In the genomic region with DNA sequence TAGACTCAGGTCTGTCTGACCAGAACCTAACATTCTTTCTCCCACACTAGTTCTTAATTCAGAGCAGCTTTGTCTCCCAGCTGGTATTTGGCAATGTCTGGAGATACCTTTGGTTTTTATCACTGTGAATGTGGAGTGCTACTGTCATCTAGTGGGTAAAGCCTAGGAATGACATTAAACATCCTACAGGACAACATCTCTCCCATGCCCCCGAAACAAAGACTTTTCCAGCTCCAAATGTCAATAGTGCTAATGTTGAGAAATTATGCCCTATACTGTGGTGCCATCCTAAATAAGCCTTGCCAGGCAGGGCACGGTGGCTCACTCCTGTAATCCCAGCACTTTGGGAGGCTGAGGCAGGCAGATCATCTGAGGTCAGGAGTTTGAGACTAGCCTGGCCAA, we compare ENCODE assay signal across 11 cellular contexts. TPM values are rescaled to one million over a fixed set of nuclear protein-coding genes. Genes with fewer than 3 reads are reported as not detected.
DNase-seq lines count a peak whose midpoint lies in the region; ATAC-seq and TF ChIP-seq lines count a peak whose summit lies in the region.
"Had no signal": no experiment of that assay in that cellular context is flagged by ENCODE, and none has a peak within 500 bp of the region (broad histone marks: within the 10 kb centered on the region; RNA-seq: fewer than 3 reads in every experiment).

No MANE protein-coding gene starts in this region.

- no peak overlapping the region for H3K27ac Mint-ChIP-seq in activated CD4-positive, alpha-beta T cell treated with anti-CD3 and anti-CD28 coated beads, Interleukin-2, amount 10 ng/mL, durations not matched to agents 7 days and 5 days
- H3K27ac Mint-ChIP-seq: activated naive CD4-positive, alpha-beta T cell treated with anti-CD3 and anti-CD28 coated beads, Interleukin-2, amount 50 U/mL, for 24 hours; B cell had no signal

- ATAC-seq in HG02588 (IDR thresholded peaks at IDR 0.05; ENCODE audit: unreplicated experiment) (no peak), GM19328 (IDR thresholded peaks at IDR 0.05; ENCODE audit: unreplicated experiment) (no peak)

- H3K27ac ChIP-seq in suprapubic skin = no peak overlapping the region

- CTCF ChIA-PET in activated CD4-positive, alpha-beta T cell treated with anti-CD3 and anti-CD28 coated beads, Interleukin-2, amount 10 ng/mL, durations not matched to agents 7 days and 5 days (lab: Charles Lee) = interaction anchor here (0.5 to 1.0 kb wide), 2 partner anchors 131 to 139 kb away, joined by 3 read pairs; no protein-coding TSS in a partner anchor

- peaks cover 23% of the 10 kb centered on the region for H3K4me1 ChIP-seq in suprapubic skin

- H3K4me3 ChIP-seq in fibroblast of pulmonary artery (replicated peaks; ENCODE audit: low read depth, low read length) = no peak overlapping the region
- H3K4me3 ChIP-seq in suprapubic skin = no peak overlapping the region

- no peak for TF ChIP-seq EP300 in suprapubic skin (IDR thresholded peaks at IDR 0.05)

- H3K27me3 Mint-ChIP-seq in activated CD4-positive, alpha-beta T cell treated with anti-CD3 and anti-CD28 coated beads, Interleukin-2, amount 10 ng/mL, durations not matched to agents 7 days and 5 days = no peaks in the 10 kb centered on the region
- H3K27me3 Mint-ChIP-seq: activated naive CD4-positive, alpha-beta T cell treated with anti-CD3 and anti-CD28 coated beads, Interleukin-2, amount 50 U/mL, for 24 hours had no signal

- TF ChIP-seq POLR2A in suprapubic skin (IDR thresholded peaks at IDR 0.05) = no peak

- no peaks in the 10 kb centered on the region for H3K27me3 ChIP-seq in suprapubic skin

- 76% methylated on average over 2 of the region's 2 CpGs for WGBS in suprapubic skin

- H3K4me1 Mint-ChIP-seq in activated CD4-positive, alpha-beta T cell treated with anti-CD3 and anti-CD28 coated beads, Interleukin-2, amount 10 ng/mL, durations not matched to agents 7 days and 5 days = peaks cover 17% of the 10 kb centered on the region

- peaks cover 2% of the 10 kb centered on the region for H3K36me3 Mint-ChIP-seq in activated CD4-positive, alpha-beta T cell treated with anti-CD3 and anti-CD28 coated beads, Interleukin-2, amount 10 ng/mL, durations not matched to agents 7 days and 5 days (ENCODE audit: low read depth)
- H3K36me3 Mint-ChIP-seq: activated naive CD4-positive, alpha-beta T cell treated with anti-CD3 and anti-CD28 coated beads, Interleukin-2, amount 50 U/mL, for 24 hours had no signal

- no peak overlapping the region for H3K4me3 Mint-ChIP-seq in activated CD4-positive, alpha-beta T cell treated with anti-CD3 and anti-CD28 coated beads, Interleukin-2, amount 10 ng/mL, durations not matched to agents 7 days and 5 days
- H3K4me3 Mint-ChIP-seq: activated naive CD4-positive, alpha-beta T cell treated with anti-CD3 and anti-CD28 coated beads, Interleukin-2, amount 50 U/mL, for 24 hours; B cell had no signal

- POLR2A ChIA-PET in activated CD4-positive, alpha-beta T cell treated with anti-CD3 and anti-CD28 coated beads, Interleukin-2, amount 10 ng/mL, durations not matched to agents 7 days and 5 days (lab: Charles Lee) = no interaction called here

- no peaks in the 10 kb centered on the region for H3K36me3 ChIP-seq in suprapubic skin

- no peaks in the 10 kb centered on the region for H3K9me3 ChIP-seq in suprapubic skin

- peak; percentile 58 for TF ChIP-seq CTCF in fibroblast of pulmonary artery (IDR thresholded peaks at IDR 0.05; ENCODE audit: low read length, missing control alignments)
- peak; percentile 5 to 20 for TF ChIP-seq CTCF in suprapubic skin (IDR thresholded peaks at IDR 0.05)

- H3K9me3 Mint-ChIP-seq in activated CD4-positive, alpha-beta T cell treated with anti-CD3 and anti-CD28 coated beads, Interleukin-2, amount 10 ng/mL, durations not matched to agents 7 days and 5 days = no peaks in the 10 kb centered on the region
- H3K9me3 Mint-ChIP-seq: activated naive CD4-positive, alpha-beta T cell treated with anti-CD3 and anti-CD28 coated beads, Interleukin-2, amount 50 U/mL, for 24 hours had no signal

- DNase-seq in NCI-H1105 treated with DMSO at 0.1 percent for 48 hours (lab: John Stamatoyannopoulos, UW) = peak; percentile 2
- DNase-seq in NCI-H1105 (lab: John Stamatoyannopoulos, UW) = no peak
- peak; percentile 63 for DNase-seq in RPMI7951 (ENCODE audit: low read depth)
- peak; percentile 71 for DNase-seq in fibroblast of pulmonary artery (ENCODE audit: low read depth)
- DNase-seq in suprapubic skin (ENCODE audit: low spot score in 2 of 2) = no peak
- DNase-seq in activated CD4-positive, alpha-beta T cell treated with anti-CD3 and anti-CD28 coated beads, Interleukin-2, amount 10 ng/mL, durations not matched to agents 7 days and 5 days = no peak
- DNase-seq: stimulated activated CD4-positive, alpha-beta T cell treated with anti-CD3 and anti-CD28 coated beads, Interleukin-4, amount 100 ng/mL, for 4 hours had no signal

RNA-seq across cellular contexts. Expression of a gene that starts 4.2 kb away (rescaled TPM):
- 8.5 TPM in 2 replicates for total RNA-seq in RPMI7951 (2014; rRNA removed; shearing (Covaris generic))
- total RNA-seq in suprapubic skin = 10 to 100 TPM; 13.6 to 38.5 (median 29.4) TPM
- total RNA-seq in activated CD4-positive, alpha-beta T cell treated with anti-CD3 and anti-CD28 coated beads, Interleukin-2, amount 10 ng/mL, durations not matched to agents 7 days and 5 days = 10 to 100 TPM; 17.1 to 19.5 TPM

RNA-seq across cellular contexts. Expression of a gene that starts 50.4 kb away (rescaled TPM):
- total RNA-seq in RPMI7951 (2014; rRNA removed; shearing (Covaris generic)) = 84.7 and 123 TPM in 2 replicates
- 100 to 1,000 TPM in 3 of 4 donors, 10 to 100 TPM in 1; 94.1 to 128 (median 113) TPM for total RNA-seq in suprapubic skin
- 10 to 100 TPM; 82.2 to 98.4 TPM for total RNA-seq in activated CD4-positive, alpha-beta T cell treated with anti-CD3 and anti-CD28 coated beads, Interleukin-2, amount 10 ng/mL, durations not matched to agents 7 days and 5 days

Comparison
In these comparisons a context has a peak if more than half of its experiments do, and no peak if none do; other contexts are left out.
1. DNase-seq: peak in NCI-H1105 treated with DMSO at 0.1 percent for 48 hours (single experiment), RPMI7951 (single experiment) and fibroblast of pulmonary artery (single experiment); none in NCI-H1105 (single experiment), suprapubic skin (0 of 2) and activated CD4-positive, alpha-beta T cell treated with anti-CD3 and anti-CD28 coated beads, Interleukin-2, amount 10 ng/mL, durations not matched to agents 7 days and 5 days (single experiment).